Comparison of ENCODE assay signal across 26 cellular contexts in the genomic region with DNA sequence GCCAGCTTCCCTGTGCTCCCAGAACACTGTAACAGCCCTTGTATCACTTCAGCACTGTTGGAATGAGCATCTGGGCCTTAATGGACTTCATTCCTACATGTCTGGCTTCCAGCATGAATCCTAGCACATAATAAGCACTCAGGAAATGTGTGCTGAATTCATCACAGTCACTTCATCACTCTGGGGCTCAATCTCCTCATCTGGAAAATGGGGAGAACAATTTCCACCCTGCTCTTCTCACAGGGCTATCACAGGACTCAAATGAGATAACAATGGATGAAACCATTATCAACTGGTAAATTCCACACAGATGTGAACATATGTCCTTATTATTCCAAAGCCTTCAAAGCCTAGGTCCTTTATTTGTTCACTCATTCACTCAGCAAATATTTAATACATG.
"Had no signal": no experiment of that assay in that cellular context is flagged by ENCODE, and none has a peak within 500 bp of the region (broad histone marks: within the 10 kb centered on the region; RNA-seq: fewer than 3 reads in every experiment).

No MANE protein-coding gene starts in this region.

- ATAC-seq: effector memory CD8-positive, alpha-beta T cell; heart right ventricle; left ventricle myocardium superior; lower lobe of right lung; naive thymus-derived CD8-positive, alpha-beta T cell; sciatic nerve; stimulated activated naive CD8-positive, alpha-beta T cell treated with anti-CD3 and anti-CD28 coated beads, Interleukin-15, amount 100 ng/mL, for 72 hours; upper lobe of right lung had no signal

- H3K4me3 Mint-ChIP-seq: effector memory CD8-positive, alpha-beta T cell; immature natural killer cell; naive thymus-derived CD8-positive, alpha-beta T cell; stimulated activated naive CD8-positive, alpha-beta T cell treated with anti-CD3 and anti-CD28 coated beads, Interleukin-15, amount 100 ng/mL, for 72 hours had no signal

- H3K27me3 Mint-ChIP-seq: effector memory CD8-positive, alpha-beta T cell; stimulated activated naive CD8-positive, alpha-beta T cell treated with anti-CD3 and anti-CD28 coated beads, Interleukin-15, amount 100 ng/mL, for 72 hours had no signal

- DNase-seq: cortex of kidney; effector memory CD8-positive, alpha-beta T cell; erythroblast; esophagus squamous epithelium; foreskin melanocyte; glutamatergic neuron; heart right ventricle; hypothalamus; immature natural killer cell; islet precursor cell; kidney glomerular epithelial cell; left colon; left ventricle myocardium superior; lower lobe of right lung; naive thymus-derived CD8-positive, alpha-beta T cell; pancreas; stimulated activated CD4-positive, alpha-beta T cell treated with anti-CD3 and anti-CD28 coated beads, Interleukin-12 subunit alpha, Interleukin-12 subunit beta, amount 100 ng/mL, for 4 hours; stimulated activated CD4-positive, alpha-beta T cell treated with anti-CD3 and anti-CD28 coated beads, Interleukin-1b, Interleukin-23, amount 100 ng/mL, for 48 hours; stimulated activated CD4-positive, alpha-beta T cell treated with anti-CD3 and anti-CD28 coated beads, Interleukin-4, amount 100 ng/mL, for 1 hour; stimulated activated CD8-positive, alpha-beta memory T cell treated with anti-CD3 and anti-CD28 coated beads, Interleukin-4, amount 100 ng/mL, for 48 hours; stimulated activated naive CD4-positive, alpha-beta T cell; stimulated activated naive CD8-positive, alpha-beta T cell treated with anti-CD3 and anti-CD28 coated beads, Interleukin-15, amount 100 ng/mL, for 72 hours; transverse colon; upper lobe of right lung; uterus had no signal

- H3K9me3 Mint-ChIP-seq: effector memory CD8-positive, alpha-beta T cell; naive thymus-derived CD8-positive, alpha-beta T cell; stimulated activated naive CD8-positive, alpha-beta T cell treated with anti-CD3 and anti-CD28 coated beads, Interleukin-15, amount 100 ng/mL, for 72 hours had no signal

- H3K36me3 Mint-ChIP-seq: immature natural killer cell; naive thymus-derived CD8-positive, alpha-beta T cell had no signal

- H3K4me1 Mint-ChIP-seq: immature natural killer cell; naive thymus-derived CD8-positive, alpha-beta T cell had no signal

- H3K27ac Mint-ChIP-seq: effector memory CD8-positive, alpha-beta T cell; immature natural killer cell; naive thymus-derived CD8-positive, alpha-beta T cell; stimulated activated naive CD8-positive, alpha-beta T cell treated with anti-CD3 and anti-CD28 coated beads, Interleukin-15, amount 100 ng/mL, for 72 hours had no signal
